ENCODE assay signal across 10 cellular contexts in genomic region chr11:73342633-73343032, GRCh38. TPM values are rescaled to one million over a fixed set of nuclear protein-coding genes. Genes with fewer than 3 reads are reported as not detected.
DNase-seq lines count a peak whose midpoint lies in the region; ATAC-seq and TF ChIP-seq lines count a peak whose summit lies in the region.
"Had no signal": no experiment of that assay in that cellular context is flagged by ENCODE, and none has a peak within 500 bp of the region (broad histone marks: within the 10 kb centered on the region; RNA-seq: fewer than 3 reads in every experiment).

No MANE protein-coding gene starts in this region.

- H3K27ac ChIP-seq in smooth muscle cell (ENCODE audit: low read depth): no peak overlapping the region
- H3K27ac ChIP-seq in naive thymus-derived CD4-positive, alpha-beta T cell (ENCODE audit: low read depth, low read length): no peak overlapping the region

- no peaks in the 10 kb centered on the region for H3K9me3 ChIP-seq in smooth muscle cell (replicated peaks; ENCODE audit: low read depth)
- H3K9me3 ChIP-seq in naive thymus-derived CD4-positive, alpha-beta T cell (ENCODE audit: control insufficient read depth in 2 of 3, low read length in 3 of 3): no peaks in the 10 kb centered on the region

- TF ChIP-seq CTCF in LNCaP clone FGC (IDR thresholded peaks at IDR 0.05; ENCODE audit: control insufficient read depth, extremely low read depth, insufficient read depth) (peak; percentile 24; the same call in 1 of the 2 replicates), smooth muscle cell (IDR thresholded peaks at IDR 0.05; ENCODE audit: borderline replicate concordance, insufficient read depth, poor library complexity, severe bottlenecking) (no peak)

- H3K27me3 Mint-ChIP-seq in naive thymus-derived CD4-positive, alpha-beta T cell: peaks cover 0 to 10% (median 7%) of the 10 kb centered on the region in 5 donors

- POLR2A ChIA-PET in naive thymus-derived CD4-positive, alpha-beta T cell (lab: Charles Lee): no interaction called here

- CTCF ChIA-PET in naive thymus-derived CD4-positive, alpha-beta T cell (lab: Charles Lee): no interaction called here

- intact Hi-C loops in naive thymus-derived CD4-positive, alpha-beta T cell (cut with micrococcal nuclease): no loop called here

- H2AFZ ChIP-seq in smooth muscle cell (ENCODE audit: low read depth): no peak overlapping the region

- H4K20me1 ChIP-seq in smooth muscle cell (ENCODE audit: low read depth): peaks cover 99% of the 10 kb centered on the region

- H3K4me1 ChIP-seq in smooth muscle cell (ENCODE audit: low read depth): no peaks in the 10 kb centered on the region
- H3K4me1 ChIP-seq in naive thymus-derived CD4-positive, alpha-beta T cell (ENCODE audit: control insufficient read depth in 2 of 2, insufficient read depth in 2 of 2, low read length in 2 of 2): no peaks in the 10 kb centered on the region

- H3K27me3 ChIP-seq in smooth muscle cell (ENCODE audit: low read depth): no peaks in the 10 kb centered on the region
- H3K27me3 ChIP-seq in naive thymus-derived CD4-positive, alpha-beta T cell (ENCODE audit: control insufficient read depth in 2 of 2, insufficient read depth in 2 of 2, low read length in 2 of 2): no peaks in the 10 kb centered on the region

- no peaks in the 10 kb centered on the region for H3K36me3 ChIP-seq in smooth muscle cell (ENCODE audit: low read depth)
- no peaks in the 10 kb centered on the region for H3K36me3 ChIP-seq in naive thymus-derived CD4-positive, alpha-beta T cell (ENCODE audit: control insufficient read depth in 2 of 3, insufficient read depth in 3 of 3, low read length in 3 of 3)

- H3K36me3 Mint-ChIP-seq in naive thymus-derived CD4-positive, alpha-beta T cell: no peaks in the 10 kb centered on the region
- H3K36me3 Mint-ChIP-seq: activated naive CD8-positive, alpha-beta T cell treated with anti-CD3 and anti-CD28 coated beads, Interleukin-2, amount 10 ng/mL, durations not matched to agents 7 days and 5 days had no signal

- 22% methylated on average over 9 of the region's 54 CpGs for WGBS in smooth muscle cell (ENCODE audit: low lambda C conversion rate)

- H3K9ac ChIP-seq in smooth muscle cell (ENCODE audit: low read depth): no peak overlapping the region

- H3K4me3 ChIP-seq in LNCaP clone FGC (ENCODE audit: low read depth, low read length) (peak overlapping the region; percentile 53), smooth muscle cell (peak overlapping the region; percentile 45)
- no peak overlapping the region for H3K4me3 ChIP-seq in naive thymus-derived CD4-positive, alpha-beta T cell (ENCODE audit: low read length)

- no peak for ATAC-seq in naive thymus-derived CD4-positive, alpha-beta T cell

- H3K4me3 Mint-ChIP-seq in naive thymus-derived CD4-positive, alpha-beta T cell: no peak overlapping the region
- H3K4me3 Mint-ChIP-seq: activated naive CD8-positive, alpha-beta T cell treated with anti-CD3 and anti-CD28 coated beads, Interleukin-2, amount 10 ng/mL, durations not matched to agents 7 days and 5 days had no signal

- H3K4me2 ChIP-seq in smooth muscle cell: peak overlapping the region; percentile 84

- no peaks in the 10 kb centered on the region for H3K4me1 Mint-ChIP-seq in naive thymus-derived CD4-positive, alpha-beta T cell
- H3K4me1 Mint-ChIP-seq: activated naive CD8-positive, alpha-beta T cell treated with anti-CD3 and anti-CD28 coated beads, Interleukin-2, amount 10 ng/mL, durations not matched to agents 7 days and 5 days had no signal

- peaks cover 79% of the 10 kb centered on the region for H3K79me2 ChIP-seq in smooth muscle cell (ENCODE audit: low read depth)

- H3F3A ChIP-seq in smooth muscle cell (ENCODE audit: low read depth): no peaks in the 10 kb centered on the region

- no peak for DNase-seq in LNCaP clone FGC (ENCODE audit: low read depth)
- peak; percentile 44 for DNase-seq in cerebellar cortex (ENCODE audit: low spot score)
- DNase-seq in iPS-NIHi7 (ENCODE audit: extremely low spot score): peak; percentile 48
- no peak for DNase-seq in smooth muscle cell (lab: John Stamatoyannopoulos, UW; ENCODE audit: unreplicated experiment)
- no peak for DNase-seq in naive thymus-derived CD4-positive, alpha-beta T cell
- no peak for DNase-seq in SHP77 (lab: John Stamatoyannopoulos, UW)
- DNase-seq in SW480 (ENCODE audit: low spot score): no peak
- DNase-seq in cerebellar nuclear complex (lab: John Stamatoyannopoulos, UW): no peak
- DNase-seq: activated naive CD8-positive, alpha-beta T cell treated with anti-CD3 and anti-CD28 coated beads, Interleukin-2, amount 10 ng/mL, durations not matched to agents 7 days and 5 days; NCI-H2107 had no signal

- H3K27ac Mint-ChIP-seq in naive thymus-derived CD4-positive, alpha-beta T cell: no peak overlapping the region
- H3K27ac Mint-ChIP-seq: activated naive CD8-positive, alpha-beta T cell treated with anti-CD3 and anti-CD28 coated beads, Interleukin-2, amount 10 ng/mL, durations not matched to agents 7 days and 5 days had no signal

- no peaks in the 10 kb centered on the region for H3K9me3 Mint-ChIP-seq in naive thymus-derived CD4-positive, alpha-beta T cell
- H3K9me3 Mint-ChIP-seq: activated naive CD8-positive, alpha-beta T cell treated with anti-CD3 and anti-CD28 coated beads, Interleukin-2, amount 10 ng/mL, durations not matched to agents 7 days and 5 days had no signal

RNA-seq across cellular contexts. Expression of gene RELT, which starts 33.6 kb away (rescaled TPM):
- total RNA-seq in smooth muscle cell: 4.3 and 4.8 TPM in 2 replicates
- polyA plus RNA-seq in smooth muscle cell: 5.5 and 9.4 TPM in 2 replicates
- total RNA-seq in naive thymus-derived CD4-positive, alpha-beta T cell: 100 to 1,000 TPM in 2 of 5 experiments, 10 to 100 TPM in 3; 11.9 to 275 (median 28.4) TPM
- 1 to 10 TPM; 2.0 to 6.4 TPM for polyA plus RNA-seq in naive thymus-derived CD4-positive, alpha-beta T cell

RNA-seq across cellular contexts. Expression of gene ARHGEF17, which starts 34.6 kb away (rescaled TPM):
- total RNA-seq in smooth muscle cell: 18.0 and 18.5 TPM in 2 replicates
- polyA plus RNA-seq in smooth muscle cell: 27.4 and 27.8 TPM in 2 replicates
- total RNA-seq in naive thymus-derived CD4-positive, alpha-beta T cell: 1 to 10 TPM in 1 of 5 experiments, under 1 TPM in 2, not detected in 2; 0.11 to 1.1 (median 0.98) TPM
- not detected for polyA plus RNA-seq in naive thymus-derived CD4-positive, alpha-beta T cell
- total RNA-seq: activated naive CD8-positive, alpha-beta T cell treated with anti-CD3 and anti-CD28 coated beads, Interleukin-2, amount 10 ng/mL, durations not matched to agents 7 days and 5 days had no signal

Comparison
In these comparisons a context has a peak if more than half of its experiments do, and no peak if none do; other contexts are left out.
1. DNase-seq: peak in cerebellar cortex (single experiment) and iPS-NIHi7 (single experiment); none in LNCaP clone FGC (single experiment), smooth muscle cell (single experiment), naive thymus-derived CD4-positive, alpha-beta T cell (0 of 9), SHP77 (0 of 2), SW480 (single experiment) and cerebellar nuclear complex (0 of 2).